9 cellular contexts compared by ENCODE assay signal in the genomic region with DNA sequence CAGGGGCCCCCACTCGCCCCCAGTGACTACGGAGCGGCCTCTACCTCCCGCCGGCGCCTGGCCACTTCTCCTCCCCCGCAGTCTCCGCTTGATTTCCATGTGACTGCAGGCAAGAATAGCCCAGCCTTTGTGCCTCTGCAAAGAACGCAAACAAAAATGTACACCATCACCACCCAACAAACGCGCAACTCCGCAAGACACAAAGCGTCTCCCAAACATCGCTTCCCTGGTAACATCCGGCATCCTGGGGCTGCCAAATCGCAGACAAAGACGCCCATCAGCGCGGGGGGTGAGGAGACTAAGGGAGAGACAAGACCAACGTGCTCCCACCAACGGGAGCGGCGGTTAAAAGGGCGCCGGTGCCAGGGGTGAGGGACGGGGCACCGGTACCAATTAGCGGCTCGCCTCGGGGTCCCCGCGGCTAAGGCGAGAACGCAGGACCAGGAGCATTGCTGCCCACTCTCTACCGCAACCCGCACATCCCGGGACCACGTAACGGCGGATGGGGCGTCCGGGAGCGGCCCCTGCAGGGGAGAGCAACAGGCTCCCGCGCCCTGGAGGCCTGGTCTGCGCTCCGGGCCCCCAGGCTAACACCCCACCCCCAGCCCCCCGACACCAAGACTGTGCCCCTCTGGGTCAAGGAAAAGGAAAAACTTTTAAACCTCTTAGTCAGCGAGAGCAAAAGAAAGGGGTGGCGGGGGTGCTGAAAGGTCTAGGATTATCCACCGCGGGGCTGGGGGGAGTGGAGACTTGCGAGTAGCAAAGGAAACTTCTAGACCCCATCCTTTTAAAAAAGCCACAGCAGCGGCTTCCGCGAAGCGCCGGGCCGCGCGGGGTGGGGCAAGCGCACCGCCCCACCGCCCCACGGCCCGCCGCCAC. TPM values are rescaled to one million over a fixed set of nuclear protein-coding genes. Genes with fewer than 3 reads are reported as not detected.
A peak's percentile ranks its signal among the peaks of the same experiment; 100 is the strongest.
DNase-seq lines count a peak whose midpoint lies in the region; ATAC-seq, FAIRE-seq and TF ChIP-seq lines count a peak whose summit lies in the region.
"Had no signal": no experiment of that assay in that cellular context is flagged by ENCODE, and none has a peak within 500 bp of the region (broad histone marks: within the 10 kb centered on the region; RNA-seq: fewer than 3 reads in every experiment).

No MANE protein-coding gene starts in this region.

- ATAC-seq in HG02840 (IDR thresholded peaks at IDR 0.05; ENCODE audit: low FRiP score, unreplicated experiment) (no peak), HG03175 (IDR thresholded peaks at IDR 0.05; ENCODE audit: unreplicated experiment) (no peak)

- DNase-seq in AG04450 (ENCODE audit: low read depth, low spot score) (no peak), NCI-H1105 (lab: John Stamatoyannopoulos, UW) (peak; percentile 60), astrocyte (ENCODE audit: low read depth) (peak; percentile 80), hepatocyte (ENCODE audit: low spot score) (peak; percentile 69), GF-D8 (lab: John Stamatoyannopoulos, UW) (no peak)

- H3K9me3 Mint-ChIP-seq in astrocyte (ENCODE audit: unreplicated experiment): no peaks in the 10 kb centered on the region

- 2% methylated on average over 42 of the region's 67 CpGs for WGBS in hepatocyte (ENCODE audit: low lambda C conversion rate, missing lambda C conversion rate)

- TF ChIP-seq CTCF in AG04450 (IDR thresholded peaks at IDR 0.05; ENCODE audit: low read depth, low read length) (no peak; the same call in 1 of the 2 replicates), astrocyte (IDR thresholded peaks at IDR 0.05; ENCODE audit: insufficient read depth, low read depth, low read length) (no peak), hepatocyte (IDR thresholded peaks at IDR 0.05; ENCODE audit: poor library complexity) (peak; percentile 19)

- no peaks in the 10 kb centered on the region for H3K27me3 ChIP-seq in AG04450 (ENCODE audit: control insufficient read depth, insufficient read depth, low read length)
- no peaks in the 10 kb centered on the region for H3K27me3 ChIP-seq in astrocyte (ENCODE audit: insufficient read depth, low read length)
- H3K27me3 ChIP-seq in hepatocyte: no peaks in the 10 kb centered on the region
- H3K27me3 ChIP-seq in rectal smooth muscle tissue (ENCODE audit: control insufficient read depth, insufficient read depth, low read length): no peaks in the 10 kb centered on the region

- H3K4me1 Mint-ChIP-seq in astrocyte (ENCODE audit: low read depth, unreplicated experiment): peaks cover 37% of the 10 kb centered on the region
- H3K4me1 Mint-ChIP-seq: activated naive CD4-positive, alpha-beta T cell treated with anti-CD3 and anti-CD28 coated beads, Interleukin-2, amount 50 U/mL, for 24 hours had no signal

- H3K4me2 ChIP-seq in astrocyte (ENCODE audit: low read length) (peak overlapping the region; percentile 91), hepatocyte (peak overlapping the region; percentile 89)

- H3K9ac ChIP-seq in astrocyte (ENCODE audit: low read length) (peak overlapping the region; percentile 92), rectal smooth muscle tissue (ENCODE audit: low read length) (peak overlapping the region; percentile 3)

- peak overlapping the region; percentile 96 for H3K27ac Mint-ChIP-seq in astrocyte (ENCODE audit: unreplicated experiment)
- H3K27ac Mint-ChIP-seq: activated naive CD4-positive, alpha-beta T cell treated with anti-CD3 and anti-CD28 coated beads, Interleukin-2, amount 50 U/mL, for 24 hours had no signal

- H3K36me3 Mint-ChIP-seq in astrocyte (ENCODE audit: low read depth, unreplicated experiment): no peaks in the 10 kb centered on the region

- peak overlapping the region; percentile 72 for H2AFZ ChIP-seq in astrocyte (ENCODE audit: low read depth, low read length)
- H2AFZ ChIP-seq in hepatocyte: peak overlapping the region; percentile 84

- POLR2A ChIA-PET in AG04450 (lab: Yijun Ruan, JAX): no interaction called here

- no peaks in the 10 kb centered on the region for H3K9me2 ChIP-seq in hepatocyte (replicated peaks; ENCODE audit: insufficient read depth)

- H3K4me1 ChIP-seq in astrocyte (ENCODE audit: insufficient read depth, low read length) (peaks cover 18% of the 10 kb centered on the region), hepatocyte (ENCODE audit: insufficient read depth) (peaks cover 23% of the 10 kb centered on the region), rectal smooth muscle tissue (ENCODE audit: control insufficient read depth, insufficient read depth, low read length) (peaks cover 9% of the 10 kb centered on the region)

- H3K36me3 ChIP-seq in astrocyte (ENCODE audit: insufficient read depth, low read length): no peaks in the 10 kb centered on the region
- H3K36me3 ChIP-seq in hepatocyte (replicated peaks; ENCODE audit: insufficient read depth, low read depth): no peaks in the 10 kb centered on the region
- no peaks in the 10 kb centered on the region for H3K36me3 ChIP-seq in rectal smooth muscle tissue (ENCODE audit: control insufficient read depth, insufficient read depth, low read length)

- no peaks in the 10 kb centered on the region for H4K20me1 ChIP-seq in astrocyte (ENCODE audit: insufficient read depth, low read length)
- no peaks in the 10 kb centered on the region for H4K20me1 ChIP-seq in hepatocyte (ENCODE audit: insufficient read depth, poor library complexity, severe bottlenecking)

- H3K27ac ChIP-seq in AG04450 (ENCODE audit: low read depth, low read length) (peak overlapping the region; percentile 95), astrocyte (ENCODE audit: low read depth, low read length) (peak overlapping the region; percentile 96), hepatocyte (peak overlapping the region; percentile 95), rectal smooth muscle tissue (ENCODE audit: low read depth, low read length) (peak overlapping the region; percentile 85)

- no peaks in the 10 kb centered on the region for H3K27me3 Mint-ChIP-seq in astrocyte (ENCODE audit: low read depth, unreplicated experiment)

- H3K9me3 ChIP-seq in AG04450 (ENCODE audit: control insufficient read depth, insufficient read depth, low read length) (no peaks in the 10 kb centered on the region), astrocyte (ENCODE audit: insufficient read depth, low read depth, low read length) (no peaks in the 10 kb centered on the region), hepatocyte (ENCODE audit: low read depth) (no peaks in the 10 kb centered on the region)

- FAIRE-seq in astrocyte (lab: Jason Lieb, UNC): no peak

- peaks cover 51% of the 10 kb centered on the region for H3K79me2 ChIP-seq in astrocyte (ENCODE audit: insufficient read depth, low read length)
- peaks cover 49% of the 10 kb centered on the region for H3K79me2 ChIP-seq in hepatocyte

- peak overlapping the region; percentile 75 for H3K4me3 ChIP-seq in AG04450 (ENCODE audit: low read depth, low read length)
- H3K4me3 ChIP-seq in astrocyte (ENCODE audit: insufficient read depth, low read depth, low read length): peak overlapping the region; percentile 75
- H3K4me3 ChIP-seq in hepatocyte: peak overlapping the region; percentile 54
- peak overlapping the region; percentile 60 for H3K4me3 ChIP-seq in rectal smooth muscle tissue (ENCODE audit: low read length)

- H3K4me3 Mint-ChIP-seq in astrocyte (ENCODE audit: unreplicated experiment): peak overlapping the region; percentile 95
- H3K4me3 Mint-ChIP-seq: activated naive CD4-positive, alpha-beta T cell treated with anti-CD3 and anti-CD28 coated beads, Interleukin-2, amount 50 U/mL, for 24 hours had no signal

- CTCF ChIA-PET in AG04450 (lab: Charles Lee): no interaction called here

RNA-seq across cellular contexts. Expression of gene MPDZ, which starts 0.9 kb away (rescaled TPM):
- polyA plus RNA-seq in AG04450 (2011; rRNA removed): 25.5 and 31.6 TPM in 2 replicates
- 39.1 and 47.7 TPM in 2 replicates for polyA minus RNA-seq in AG04450 (2011; rRNA and poly(A)+ RNA removed)
- total RNA-seq in astrocyte: 27.2 and 31.0 TPM in 2 replicates
- 43.3 and 45.5 TPM in 2 replicates for total RNA-seq in hepatocyte
- polyA plus RNA-seq in hepatocyte: 16.7 and 19.3 TPM in 2 replicates

Comparison
In these comparisons a context has a peak if more than half of its experiments do, and no peak if none do; other contexts are left out.
1. DNase-seq: peak in NCI-H1105 (single experiment), astrocyte (single experiment) and hepatocyte (single experiment); none in AG04450 (single experiment) and GF-D8 (single experiment).
2. Peak in every context shown above with its lines, with median percentiles within 50 percentile points of each other: H3K27ac ChIP-seq and H3K4me3 ChIP-seq.